ENCODE assay signal across 19 cellular contexts in the genomic region with DNA sequence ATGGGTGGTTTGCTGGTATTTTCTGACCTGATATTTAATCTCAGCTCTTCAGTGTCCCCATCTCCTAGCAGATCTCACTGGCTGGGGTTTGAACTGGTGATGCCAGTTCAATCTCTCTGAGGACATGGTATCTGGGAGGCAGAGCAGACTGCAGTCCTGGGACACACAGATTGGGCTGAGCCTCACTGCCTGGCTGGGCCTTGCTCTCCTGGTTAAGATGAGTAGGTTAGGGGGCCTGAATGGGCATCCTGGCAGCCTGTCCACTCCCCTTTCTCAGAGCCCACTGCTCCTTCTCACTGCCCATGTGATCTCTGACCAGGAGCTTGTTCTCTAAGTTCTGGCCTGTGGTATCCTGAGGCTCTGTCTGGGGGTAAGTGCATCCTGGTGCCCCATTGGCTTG.
"Had no signal": no experiment of that assay in that cellular context is flagged by ENCODE, and none has a peak within 500 bp of the region (broad histone marks: within the 10 kb centered on the region; RNA-seq: fewer than 3 reads in every experiment).

No MANE protein-coding gene starts in this region.

- H3K27ac ChIP-seq: HL-60, SJSA1, SK-N-MC had no signal

- H3K36me3 ChIP-seq: SJSA1 had no signal

- H3K4me1 ChIP-seq: SJSA1 had no signal

- H3K4me3 ChIP-seq: SJSA1, SK-N-MC had no signal

- H3K27me3 ChIP-seq: SJSA1 had no signal

- DNase-seq: KBM-7, MV-4-11, NCI-H1048, NCI-H1105, NCI-H1417, NCI-H1436 treated with DMSO at 0.1 percent for 48 hours, NCI-H1694, NCI-H187 treated with DMSO at 0.1 percent for 48 hours, NCI-H2029 treated with DMSO at 0.1 percent for 48 hours, NCI-H2227 treated with DMSO at 0.1 percent for 48 hours, NCI-H524 treated with DMSO at 0.1 percent for 48 hours, NCI-H69, NCI-H774, Right ventricle myocardium superior, RPMI8226, SIG-M5 had no signal
